13 cellular contexts compared by ENCODE assay signal in genomic region chr4:139956436-139957107, GRCh38.
DNase-seq lines count a peak whose midpoint lies in the region; ATAC-seq and TF ChIP-seq lines count a peak whose summit lies in the region.
"Had no signal": no experiment of that assay in that cellular context is flagged by ENCODE, and none has a peak within 500 bp of the region (broad histone marks: within the 10 kb centered on the region; RNA-seq: fewer than 3 reads in every experiment).

No MANE protein-coding gene starts in this region.

- no peaks in the 10 kb centered on the region for H3K9me3 ChIP-seq in right atrium auricular region

- peaks cover 17% of the 10 kb centered on the region for H3K36me3 Mint-ChIP-seq in nephron progenitor cell (ENCODE audit: low read depth)

- H3K4me1 Mint-ChIP-seq in nephron progenitor cell, result peaks cover 58% of the 10 kb centered on the region
- peaks cover 6% of the 10 kb centered on the region for H3K4me1 Mint-ChIP-seq in stimulated activated naive CD8-positive, alpha-beta T cell treated with anti-CD3 and anti-CD28 coated beads, Interleukin-15, amount 100 ng/mL, for 72 hours

- H3K4me1 ChIP-seq in right atrium auricular region, result peaks cover 0 to 10% of the 10 kb centered on the region in 2 donors

- no peak overlapping the region for H3K4me3 Mint-ChIP-seq in nephron progenitor cell
- no peak overlapping the region for H3K4me3 Mint-ChIP-seq in stimulated activated naive CD8-positive, alpha-beta T cell treated with anti-CD3 and anti-CD28 coated beads, Interleukin-15, amount 100 ng/mL, for 72 hours

- no peaks in the 10 kb centered on the region for H3K36me3 ChIP-seq in right atrium auricular region

- intact Hi-C loops in Right ventricle myocardium superior (cut with DNase I), result no loop called here

- no peak overlapping the region for H3K27ac ChIP-seq in right atrium auricular region

- H3K27me3 Mint-ChIP-seq in nephron progenitor cell (ENCODE audit: low read depth, poor library complexity), result no peaks in the 10 kb centered on the region
- H3K27me3 Mint-ChIP-seq in stimulated activated naive CD8-positive, alpha-beta T cell treated with anti-CD3 and anti-CD28 coated beads, Interleukin-15, amount 100 ng/mL, for 72 hours, result peaks cover 7% of the 10 kb centered on the region

- TF ChIP-seq CTCF in right atrium auricular region (IDR thresholded peaks at IDR 0.05), result no peak
- no peak for TF ChIP-seq CTCF in fibroblast of pulmonary artery (IDR thresholded peaks at IDR 0.05; ENCODE audit: low read length, missing control alignments)
- TF ChIP-seq CTCF in nephron progenitor cell (IDR thresholded peaks at IDR 0.05), result no peak

- H3K4me3 ChIP-seq in right atrium auricular region (peak overlapping the region in 1 of 2 donors; percentile 10), fibroblast of pulmonary artery (replicated peaks; ENCODE audit: low read depth, low read length) (peak overlapping the region; percentile 23)

- no peaks in the 10 kb centered on the region for H3K27me3 ChIP-seq in right atrium auricular region

- peaks cover 10% of the 10 kb centered on the region for H3K9me3 Mint-ChIP-seq in nephron progenitor cell
- no peaks in the 10 kb centered on the region for H3K9me3 Mint-ChIP-seq in stimulated activated naive CD8-positive, alpha-beta T cell treated with anti-CD3 and anti-CD28 coated beads, Interleukin-15, amount 100 ng/mL, for 72 hours

- ATAC-seq in Right ventricle myocardium superior (ENCODE audit: poor library complexity) (peak; percentile 62), HG03159 (IDR thresholded peaks at IDR 0.05; ENCODE audit: unreplicated experiment) (no peak), GM19397 (IDR thresholded peaks at IDR 0.05; ENCODE audit: unreplicated experiment) (no peak)
- no peak for ATAC-seq in stimulated activated naive CD8-positive, alpha-beta T cell treated with anti-CD3 and anti-CD28 coated beads, Interleukin-15, amount 100 ng/mL, for 72 hours

- peak overlapping the region; percentile 76 for H3K27ac Mint-ChIP-seq in nephron progenitor cell
- no peak overlapping the region for H3K27ac Mint-ChIP-seq in stimulated activated naive CD8-positive, alpha-beta T cell treated with anti-CD3 and anti-CD28 coated beads, Interleukin-15, amount 100 ng/mL, for 72 hours

- DNase-seq in Right ventricle myocardium superior (no peak), right atrium auricular region (ENCODE audit: low spot score) (no peak), fibroblast of pulmonary artery (ENCODE audit: low read depth) (peak; percentile 79), nephron progenitor cell (no peak)
- DNase-seq in stimulated activated naive CD4-positive, alpha-beta T cell (lab: John Stamatoyannopoulos, UW), result no peak
- no peak for DNase-seq in stimulated activated naive CD8-positive, alpha-beta T cell treated with anti-CD3 and anti-CD28 coated beads, Interleukin-15, amount 100 ng/mL, for 72 hours
- DNase-seq: activated gamma-delta T cell treated with Interleukin-2 at 50 U/mL for 16 hours, foreskin fibroblast, naive B cell, NCI-H1417, RPMI8226 had no signal
